26 cellular contexts compared by ENCODE assay signal in the genomic region with DNA sequence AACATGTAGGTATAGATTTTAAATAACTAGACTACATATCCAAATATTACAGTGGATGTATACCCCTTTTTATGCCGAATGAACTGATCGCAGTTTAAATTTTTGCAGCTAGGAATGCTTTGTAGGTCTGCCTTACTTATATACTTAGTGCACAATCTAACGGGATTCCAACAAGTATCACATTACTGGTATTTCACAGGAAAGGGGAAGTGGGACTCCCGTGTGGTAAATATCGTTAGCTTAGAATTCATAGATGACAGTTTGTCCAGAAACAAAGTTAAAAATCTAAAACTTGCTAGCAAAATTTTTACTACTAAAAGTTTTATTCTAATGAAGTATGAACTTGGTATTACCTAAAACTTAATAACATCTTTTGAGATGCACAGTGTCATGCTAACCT.
"Had no signal": no experiment of that assay in that cellular context is flagged by ENCODE, and none has a peak within 500 bp of the region (broad histone marks: within the 10 kb centered on the region; RNA-seq: fewer than 3 reads in every experiment).

No MANE protein-coding gene starts in this region.

- H3K4me1 ChIP-seq: breast epithelium, heart left ventricle, psoas muscle, right atrium auricular region, suprapubic skin, tibial artery, upper lobe of right lung had no signal

- DNase-seq: activated CD4-positive, alpha-beta T cell treated with anti-CD3 and anti-CD28 coated beads for 36 hours; activated CD4-positive, CD25-positive, alpha-beta regulatory T cell; activated naive CD4-positive, alpha-beta T cell; activated T-cell treated with anti-CD3 and anti-CD28 coated beads for 4 hours; activated T-cell treated with anti-CD3 and anti-CD28 coated beads, Interleukin-2, amount 50 U/mL, for 72 hours; central memory CD4-positive, alpha-beta T cell; foreskin fibroblast; heart left ventricle; hypothalamus; immature natural killer cell; kidney; midbrain; naive thymus-derived CD4-positive, alpha-beta T cell; ovary; psoas muscle; stimulated activated CD4-positive, alpha-beta T cell treated with anti-CD3 and anti-CD28 coated beads, Interleukin-15, amount 100 ng/mL, for 24 hours; stimulated activated CD4-positive, alpha-beta T cell treated with anti-CD3 and anti-CD28 coated beads, Interleukin-2, amount 100 ng/mL, for 24 hours; stimulated activated naive CD4-positive, alpha-beta T cell; T-helper 9 cell; tibial artery; upper lobe of right lung had no signal

- H3K4me3 ChIP-seq: breast epithelium, heart left ventricle, ovary, psoas muscle, right atrium auricular region, suprapubic skin, tibial artery, upper lobe of right lung had no signal

- ATAC-seq: activated CD4-positive, alpha-beta T cell treated with anti-CD3 and anti-CD28 coated beads for 36 hours; activated naive CD4-positive, alpha-beta T cell treated with anti-CD3 and anti-CD28 coated beads, Interleukin-2, amount 50 U/mL, for 72 hours; activated T-cell treated with anti-CD3 and anti-CD28 coated beads, Interleukin-2, amount 50 U/mL, for 72 hours; esophagus mucosa; heart left ventricle; naive thymus-derived CD4-positive, alpha-beta T cell; psoas muscle; upper lobe of right lung had no signal

- H3K27me3 ChIP-seq: breast epithelium, heart left ventricle, ovary, right atrium auricular region, suprapubic skin, tibial artery, upper lobe of right lung had no signal

- H3K9me3 ChIP-seq: ovary, psoas muscle, right atrium auricular region, suprapubic skin, tibial artery, upper lobe of right lung had no signal

- H3K36me3 ChIP-seq: breast epithelium, heart left ventricle, ovary, right atrium auricular region, suprapubic skin, tibial artery, upper lobe of right lung had no signal

- H3K27ac ChIP-seq: breast epithelium, heart left ventricle, ovary, psoas muscle, right atrium auricular region, suprapubic skin, tibial artery, upper lobe of right lung had no signal
